Comparison of ENCODE assay signal across 20 cellular contexts in the genomic region with DNA sequence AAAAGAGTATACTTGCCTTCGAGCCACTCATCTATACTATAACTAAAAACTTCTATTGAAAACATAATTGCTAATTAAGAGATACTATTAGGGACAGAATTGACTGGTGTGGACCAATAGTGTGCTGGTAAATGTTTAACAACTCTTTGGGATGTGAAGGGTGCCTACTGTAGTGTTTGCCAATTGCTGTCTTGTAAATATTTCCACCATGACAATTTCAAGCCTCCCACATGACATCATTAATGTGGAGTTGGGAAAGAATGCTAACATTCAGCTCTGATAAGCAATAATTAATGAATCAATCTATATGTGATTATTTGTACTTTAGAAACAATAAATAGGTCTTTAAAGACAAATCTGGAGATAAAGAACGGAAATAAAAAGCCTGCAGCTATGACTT.
"Had no signal": no experiment of that assay in that cellular context is flagged by ENCODE, and none has a peak within 500 bp of the region (broad histone marks: within the 10 kb centered on the region; RNA-seq: fewer than 3 reads in every experiment).

No MANE protein-coding gene starts in this region.

- ATAC-seq: activated CD8-positive, alpha-beta memory T cell treated with anti-CD3 and anti-CD28 coated beads, Interleukin-2, amount 10 ng/mL, durations not matched to agents 7 days and 5 days; T-cell had no signal

- H3K4me1 ChIP-seq: breast epithelium had no signal

- H3K27me3 ChIP-seq: breast epithelium had no signal

- H3K4me3 ChIP-seq: breast epithelium, PC-9 had no signal

- H3K27ac ChIP-seq: breast epithelium, PC-9 had no signal

- H2AFZ ChIP-seq: PC-9 had no signal

- H3K4me2 ChIP-seq: PC-9 had no signal

- H3K9me3 ChIP-seq: breast epithelium had no signal

- H3K36me3 ChIP-seq: breast epithelium had no signal

- DNase-seq: activated B cell treated with CpG ODN at 0.5 μM for 24 hours; activated CD4-positive, alpha-beta T cell treated with anti-CD3 and anti-CD28 coated beads for 1 hour; activated CD4-positive, alpha-beta T cell treated with anti-CD3 and anti-CD28 coated beads, Interleukin-2, amount 10 ng/mL, durations not matched to agents 24 days and 14 days; activated CD4-positive, alpha-beta T cell treated with anti-CD3 and anti-CD28 coated beads, Interleukin-2, amount 50 U/mL, for 48 hours; activated CD8-positive, alpha-beta memory T cell treated with anti-CD3 and anti-CD28 coated beads, Interleukin-2, amount 10 ng/mL, durations not matched to agents 7 days and 5 days; activated effector memory CD4-positive, alpha-beta T cell treated with Interleukin-2 at 50 U/mL for 16 hours; activated naive CD4-positive, alpha-beta T cell; activated T-cell treated with anti-CD3 and anti-CD28 coated beads, Interleukin-2, amount 50 U/mL, for 24 hours; aorta; Kasumi-1; NCI-H1930; NCI-H2171 treated with DMSO at 0.1 percent for 48 hours; NCI-H226; NCI-H526; PC-9; SHP77 treated with DMSO at 0.1 percent for 48 hours; T-cell; T-helper 2 cell; T1000 had no signal
